ENCODE assay signal across 27 cellular contexts in the genomic region with DNA sequence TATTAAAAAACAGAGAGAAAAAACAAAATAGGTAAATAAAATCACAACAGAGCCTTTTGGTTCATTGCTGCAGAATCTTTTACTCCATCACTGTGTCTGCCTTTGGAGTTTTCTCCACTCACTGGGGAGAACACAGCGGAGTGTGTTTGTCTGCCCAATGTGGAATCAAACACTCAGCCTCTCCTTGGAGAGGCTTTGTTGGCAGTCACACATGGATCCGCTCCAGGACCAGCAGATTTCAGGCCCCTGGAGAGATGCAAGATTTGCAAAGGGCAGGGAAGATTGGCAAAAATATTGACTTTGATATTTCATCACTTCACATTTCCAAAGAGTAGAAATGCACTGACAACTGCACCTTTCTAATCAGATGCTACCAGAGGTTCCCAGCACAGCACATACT.
A peak's percentile ranks its signal among the peaks of the same experiment; 100 is the strongest.
DNase-seq lines count a peak whose midpoint lies in the region; ATAC-seq lines count a peak whose summit lies in the region.
"Had no signal": no experiment of that assay in that cellular context is flagged by ENCODE, and none has a peak within 500 bp of the region (broad histone marks: within the 10 kb centered on the region; RNA-seq: fewer than 3 reads in every experiment).

No MANE protein-coding gene starts in this region.

- no peaks in the 10 kb centered on the region for H3K27me3 Mint-ChIP-seq in activated naive CD8-positive, alpha-beta T cell treated with anti-CD3 and anti-CD28 coated beads, Interleukin-2, amount 50 U/mL, for 24 hours
- H3K27me3 Mint-ChIP-seq: activated CD4-positive, alpha-beta T cell treated with anti-CD3 and anti-CD28 coated beads, Interleukin-2, amount 10 ng/mL, durations not matched to agents 7 days and 5 days; stimulated activated naive B cell treated with anti-CD40 and anti-IgM and Interleukin-4, amounts not matched to agents 10 μg/mL and 1 μg/mL and 100 μg/mL, for 72 hours; type B pancreatic cell had no signal

- no peaks in the 10 kb centered on the region for H3K36me3 Mint-ChIP-seq in activated naive CD8-positive, alpha-beta T cell treated with anti-CD3 and anti-CD28 coated beads, Interleukin-2, amount 50 U/mL, for 24 hours (ENCODE audit: low read depth)
- H3K36me3 Mint-ChIP-seq: stimulated activated naive B cell treated with anti-CD40 and anti-IgM and Interleukin-4, amounts not matched to agents 10 μg/mL and 1 μg/mL and 100 μg/mL, for 72 hours; type B pancreatic cell; WTC11 had no signal

- H3K4me1 Mint-ChIP-seq in activated naive CD8-positive, alpha-beta T cell treated with anti-CD3 and anti-CD28 coated beads, Interleukin-2, amount 50 U/mL, for 24 hours, result no peaks in the 10 kb centered on the region
- H3K4me1 Mint-ChIP-seq: activated CD4-positive, alpha-beta T cell treated with anti-CD3 and anti-CD28 coated beads, Interleukin-2, amount 10 ng/mL, durations not matched to agents 7 days and 5 days; natural killer cell; stimulated activated naive B cell treated with anti-CD40 and anti-IgM and Interleukin-4, amounts not matched to agents 10 μg/mL and 1 μg/mL and 100 μg/mL, for 72 hours had no signal

- H3K27ac Mint-ChIP-seq in activated naive CD8-positive, alpha-beta T cell treated with anti-CD3 and anti-CD28 coated beads, Interleukin-2, amount 50 U/mL, for 24 hours, result no peak overlapping the region
- H3K27ac Mint-ChIP-seq: activated CD4-positive, alpha-beta T cell treated with anti-CD3 and anti-CD28 coated beads, Interleukin-2, amount 10 ng/mL, durations not matched to agents 7 days and 5 days; activated naive CD4-positive, alpha-beta T cell treated with anti-CD3 and anti-CD28 coated beads, Interleukin-2, amount 50 U/mL, for 72 hours; natural killer cell; stimulated activated naive B cell treated with anti-CD40 and anti-IgM and Interleukin-4, amounts not matched to agents 10 μg/mL and 1 μg/mL and 100 μg/mL, for 72 hours; type B pancreatic cell; WTC11 had no signal

- H3K9me3 Mint-ChIP-seq in activated naive CD8-positive, alpha-beta T cell treated with anti-CD3 and anti-CD28 coated beads, Interleukin-2, amount 50 U/mL, for 24 hours, result peaks cover 3% of the 10 kb centered on the region
- H3K9me3 Mint-ChIP-seq: activated CD4-positive, alpha-beta T cell treated with anti-CD3 and anti-CD28 coated beads, Interleukin-2, amount 10 ng/mL, durations not matched to agents 7 days and 5 days; type B pancreatic cell; WTC11 had no signal

- DNase-seq in DMS 273 (lab: John Stamatoyannopoulos, UW; ENCODE audit: unreplicated experiment) (peak; percentile 41), DMS 273 treated with DMSO at 0.1 percent for 48 hours (lab: John Stamatoyannopoulos, UW) (no peak), NCI-H1092 treated with DMSO at 0.1 percent for 48 hours (lab: John Stamatoyannopoulos, UW) (peak; percentile 84), fibroblast of gingiva (ENCODE audit: low read depth) (peak; percentile 46), pons (ENCODE audit: low spot score) (peak; percentile 23), NCI-H526 (lab: John Stamatoyannopoulos, UW) (no peak)
- DNase-seq in activated naive CD8-positive, alpha-beta T cell treated with anti-CD3 and anti-CD28 coated beads, Interleukin-2, amount 50 U/mL, for 24 hours, result no peak
- DNase-seq: activated CD4-positive, alpha-beta T cell treated with anti-CD3 and anti-CD28 coated beads, Interleukin-2, amount 10 ng/mL, durations not matched to agents 7 days and 5 days; activated effector memory CD4-positive, alpha-beta T cell treated with Interleukin-2 at 50 U/mL for 16 hours; activated T-cell treated with anti-CD3 and anti-CD28 coated beads, Interleukin-2, amount 50 U/mL, for 1 hour; COR-L47; DND-41; effector CD4-positive, alpha-beta T cell; H7; KG1; MG63; natural killer cell; NCI-H1436; NCI-H510A; NK-92 treated with Interleukin-12 subunit alpha and Interleukin-12 subunit beta, amount 100 ng/mL, for 24 hours; small intestine; stimulated activated naive B cell treated with anti-CD40 and anti-IgM and Interleukin-4, amounts not matched to agents 10 μg/mL and 1 μg/mL and 100 μg/mL, for 72 hours; T-helper 1 cell had no signal

- ATAC-seq in activated naive CD8-positive, alpha-beta T cell treated with anti-CD3 and anti-CD28 coated beads, Interleukin-2, amount 50 U/mL, for 24 hours, result no peak
- no peak for ATAC-seq in GM18909 (IDR thresholded peaks at IDR 0.05; ENCODE audit: poor library complexity, unreplicated experiment)
- ATAC-seq: activated naive CD4-positive, alpha-beta T cell treated with anti-CD3 and anti-CD28 coated beads, Interleukin-2, amount 50 U/mL, for 72 hours; natural killer cell; stimulated activated naive B cell treated with anti-CD40 and anti-IgM and Interleukin-4, amounts not matched to agents 10 μg/mL and 1 μg/mL and 100 μg/mL, for 72 hours; WTC11 had no signal

- H3K4me3 Mint-ChIP-seq in activated naive CD8-positive, alpha-beta T cell treated with anti-CD3 and anti-CD28 coated beads, Interleukin-2, amount 50 U/mL, for 24 hours, result no peak overlapping the region
- H3K4me3 Mint-ChIP-seq: activated CD4-positive, alpha-beta T cell treated with anti-CD3 and anti-CD28 coated beads, Interleukin-2, amount 10 ng/mL, durations not matched to agents 7 days and 5 days; natural killer cell; stimulated activated naive B cell treated with anti-CD40 and anti-IgM and Interleukin-4, amounts not matched to agents 10 μg/mL and 1 μg/mL and 100 μg/mL, for 72 hours; type B pancreatic cell; WTC11 had no signal

Comparison
In these comparisons a context has a peak if more than half of its experiments do, and no peak if none do; other contexts are left out.
1. DNase-seq: peak in DMS 273 (single experiment), NCI-H1092 treated with DMSO at 0.1 percent for 48 hours (single experiment), fibroblast of gingiva (single experiment) and pons (single experiment); none in DMS 273 treated with DMSO at 0.1 percent for 48 hours (single experiment), activated naive CD8-positive, alpha-beta T cell treated with anti-CD3 and anti-CD28 coated beads, Interleukin-2, amount 50 U/mL, for 24 hours (single experiment) and NCI-H526 (0 of 2).